28 cellular contexts compared by ENCODE assay signal in the genomic region with DNA sequence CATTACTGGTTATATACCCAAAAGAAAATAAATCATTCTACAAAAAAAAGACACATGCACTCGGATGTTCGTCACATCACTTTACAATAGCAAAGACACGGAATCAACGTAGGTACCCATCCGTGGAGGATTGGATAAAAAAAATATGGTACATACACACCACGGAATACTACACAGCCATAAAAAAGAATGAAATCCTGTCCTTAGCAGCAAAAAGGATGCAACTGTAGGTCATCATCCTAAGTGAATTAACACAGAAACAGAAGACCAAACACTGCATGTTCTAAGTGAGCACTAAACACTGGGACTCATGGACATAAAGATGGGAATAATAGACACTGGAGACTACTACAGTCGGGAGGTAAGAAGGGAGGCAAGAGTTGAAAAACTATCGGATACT.
"Had no signal": no experiment of that assay in that cellular context is flagged by ENCODE, and none has a peak within 500 bp of the region (broad histone marks: within the 10 kb centered on the region; RNA-seq: fewer than 3 reads in every experiment).

No MANE protein-coding gene starts in this region.

- H3K4me1 ChIP-seq: colonic mucosa, esophagus muscularis mucosa, esophagus squamous epithelium, foreskin keratinocyte, gastrocnemius medialis, gastroesophageal sphincter, heart left ventricle, heart right ventricle had no signal

- H3K36me3 ChIP-seq: colonic mucosa, esophagus muscularis mucosa, esophagus squamous epithelium, gastrocnemius medialis, gastroesophageal sphincter, heart left ventricle, heart right ventricle had no signal

- H3K27ac ChIP-seq: colonic mucosa, coronary artery, dorsolateral prefrontal cortex, epithelial cell of prostate, esophagus muscularis mucosa, esophagus squamous epithelium, foreskin keratinocyte, gastrocnemius medialis, gastroesophageal sphincter, heart left ventricle, heart right ventricle had no signal

- H3K9me3 ChIP-seq: colonic mucosa, esophagus squamous epithelium, gastrocnemius medialis had no signal

- H3K4me3 ChIP-seq: colonic mucosa, coronary artery, dorsolateral prefrontal cortex, esophagus muscularis mucosa, esophagus squamous epithelium, gastrocnemius medialis, gastroesophageal sphincter, heart left ventricle, heart right ventricle had no signal

- ATAC-seq: effector memory CD8-positive, alpha-beta T cell; esophagus mucosa; foreskin keratinocyte; gastrocnemius medialis; gastroesophageal sphincter; heart left ventricle; heart right ventricle had no signal

- DNase-seq: colonic mucosa; cortex of kidney; dermis blood vessel endothelial cell; dorsolateral prefrontal cortex; effector CD4-positive, alpha-beta T cell; effector CD8-positive, alpha-beta T cell; effector memory CD4-positive, alpha-beta T cell; effector memory CD8-positive, alpha-beta T cell; endodermal cell; erythroblast; esophagus squamous epithelium; foreskin fibroblast; foreskin keratinocyte; foreskin melanocyte; gastrocnemius medialis; glutamatergic neuron; head of caudate nucleus; heart left ventricle; heart right ventricle had no signal

- H3K27me3 ChIP-seq: colonic mucosa, dorsolateral prefrontal cortex, foreskin keratinocyte, gastrocnemius medialis had no signal

- FAIRE-seq: colon, endometrium, endothelial cell of umbilical vein, frontal cortex had no signal
